ENCODE assay signal across 2 cellular contexts in genomic region chr1:76109404-76109803, GRCh38.
TF ChIP-seq lines count a peak whose summit lies in the region.

No MANE protein-coding gene starts in this region.

TF ChIP-seq in SK-N-SH, 30 proteins besides CTCF, POLR2A, EP300 and RAD21:
- TF ChIP-seq RCOR1 (IDR thresholded peaks at IDR 0.05; ENCODE audit: low read length) = no peak
- TF ChIP-seq FOSL2 (IDR thresholded peaks at IDR 0.05; ENCODE audit: borderline replicate concordance, low read depth) = no peak
- TF ChIP-seq TCF12 (IDR thresholded peaks at IDR 0.05) = no peak
- no peak for TF ChIP-seq NFIC (IDR thresholded peaks at IDR 0.05; ENCODE audit: borderline replicate concordance)
- no peak for TF ChIP-seq GATA2 (CRISPR knock-in tag; IDR thresholded peaks at IDR 0.05)
- TF ChIP-seq ZBTB33 (IDR thresholded peaks at IDR 0.05; ENCODE audit: borderline replicate concordance, low read depth) = no peak
- TF ChIP-seq, protein P1, sequence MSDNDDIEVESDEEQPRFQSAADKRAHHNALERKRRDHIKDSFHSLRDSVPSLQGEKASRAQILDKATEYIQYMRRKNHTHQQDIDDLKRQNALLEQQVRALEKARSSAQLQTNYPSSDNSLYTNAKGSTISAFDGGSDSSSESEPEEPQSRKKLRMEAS (IDR thresholded peaks at IDR 0.05; ENCODE audit: low read depth) = no peak
- TF ChIP-seq NRF1 (IDR thresholded peaks at IDR 0.05; ENCODE audit: low read depth, low read length) = no peak
- TF ChIP-seq FOXM1 (IDR thresholded peaks at IDR 0.05; ENCODE audit: low read depth) = no peak
- no peak for TF ChIP-seq SIN3A (IDR thresholded peaks at IDR 0.05; ENCODE audit: borderline replicate concordance, low read depth, low read length)
- no peak for TF ChIP-seq SMC3 (IDR thresholded peaks at IDR 0.05; ENCODE audit: low read depth, low read length)
- TF ChIP-seq, protein P2, sequence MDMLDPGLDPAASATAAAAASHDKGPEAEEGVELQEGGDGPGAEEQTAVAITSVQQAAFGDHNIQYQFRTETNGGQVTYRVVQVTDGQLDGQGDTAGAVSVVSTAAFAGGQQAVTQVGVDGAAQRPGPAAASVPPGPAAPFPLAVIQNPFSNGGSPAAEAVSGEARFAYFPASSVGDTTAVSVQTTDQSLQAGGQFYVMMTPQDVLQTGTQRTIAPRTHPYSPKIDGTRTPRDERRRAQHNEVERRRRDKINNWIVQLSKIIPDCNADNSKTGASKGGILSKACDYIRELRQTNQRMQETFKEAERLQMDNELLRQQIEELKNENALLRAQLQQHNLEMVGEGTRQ (IDR thresholded peaks at IDR 0.05; ENCODE audit: borderline replicate concordance, low read depth, low read length) = no peak
- TF ChIP-seq TEAD4 (IDR thresholded peaks at IDR 0.05; ENCODE audit: borderline replicate concordance, insufficient read depth) = no peak
- no peak for TF ChIP-seq MXI1 (IDR thresholded peaks at IDR 0.05; ENCODE audit: low read depth, low read length)
- TF ChIP-seq FOXJ3 (CRISPR knock-in tag; IDR thresholded peaks at IDR 0.05) = no peak
- no peak for TF ChIP-seq IRF3 (IDR thresholded peaks at IDR 0.05; ENCODE audit: low read depth, low read length)
- no peak for TF ChIP-seq EZH2phosphoT487 (IDR thresholded peaks at IDR 0.05; ENCODE audit: borderline replicate concordance, low read depth)

TF ChIP-seq in H1, 55 proteins besides CTCF, POLR2A, EP300 and RAD21:
- TF ChIP-seq BRCA1 (IDR thresholded peaks at IDR 0.05; ENCODE audit: low read depth, low read length) (no peak), SP2 (IDR thresholded peaks at IDR 0.05; ENCODE audit: low read length) (no peak), CBX5 (IDR thresholded peaks at IDR 0.05; ENCODE audit: low read depth, low read length) (no peak), SRF (IDR thresholded peaks at IDR 0.05; ENCODE audit: low read depth, low read length) (no peak), POU5F1 (IDR thresholded peaks at IDR 0.05; ENCODE audit: low read depth, low read length) (no peak), EGR1 (IDR thresholded peaks at IDR 0.05; ENCODE audit: borderline replicate concordance, low read depth, low read length) (no peak), SUZ12 (IDR thresholded peaks at IDR 0.05; ENCODE audit: low read length) (no peak), RNF2 (IDR thresholded peaks at IDR 0.05; ENCODE audit: borderline replicate concordance, low read depth, low read length, missing control alignments, poor library complexity, severe bottlenecking) (no peak), ATF2 (IDR thresholded peaks at IDR 0.05; ENCODE audit: low read length) (no peak), SP1 (IDR thresholded peaks at IDR 0.05; ENCODE audit: low read depth, low read length) (no peak), HDAC2 (IDR thresholded peaks at IDR 0.05; ENCODE audit: borderline replicate concordance in 1 of 2, low read depth in 2 of 2, low read length in 2 of 2) (no peak), SP4 (IDR thresholded peaks at IDR 0.05; ENCODE audit: low read length) (no peak), EZH2 (IDR thresholded peaks at IDR 0.05; ENCODE audit: low read depth, low read length, severe bottlenecking) (no peak), JUN (IDR thresholded peaks at IDR 0.05; ENCODE audit: low read depth, low read length) (no peak), CEBPB (IDR thresholded peaks at IDR 0.05; ENCODE audit: low read depth, low read length) (no peak), BCL11A (IDR thresholded peaks at IDR 0.05; ENCODE audit: low read depth in 2 of 2, low read length in 2 of 2) (no peak), TEAD4 (IDR thresholded peaks at IDR 0.05; ENCODE audit: low read depth, low read length) (no peak), E2F6 (IDR thresholded peaks at IDR 0.05) (no peak)
